Comparison of ENCODE assay signal across 20 cellular contexts in the genomic region with DNA sequence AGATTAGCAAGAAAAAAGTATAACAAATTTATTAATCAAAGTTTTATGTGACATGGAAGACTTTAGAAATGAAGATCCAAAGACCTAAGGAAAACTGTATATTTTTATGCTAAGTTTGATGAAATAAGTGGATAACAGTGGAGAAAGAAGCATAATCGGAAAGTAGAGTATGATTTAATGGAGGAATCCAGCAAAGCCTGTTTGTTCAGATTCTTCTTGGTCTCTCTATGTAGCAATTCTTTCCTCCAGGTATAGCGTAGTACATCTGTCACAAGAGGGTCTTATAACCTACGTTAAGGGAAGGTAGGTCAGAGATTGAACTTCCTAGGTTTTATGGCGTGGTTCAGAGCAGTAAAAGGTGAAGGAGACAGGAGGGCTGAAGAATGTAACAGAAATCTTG.
DNase-seq lines count a peak whose midpoint lies in the region; ATAC-seq, FAIRE-seq and TF ChIP-seq lines count a peak whose summit lies in the region.
"Had no signal": no experiment of that assay in that cellular context is flagged by ENCODE, and none has a peak within 500 bp of the region (broad histone marks: within the 10 kb centered on the region; RNA-seq: fewer than 3 reads in every experiment).

No MANE protein-coding gene starts in this region.

- no peaks in the 10 kb centered on the region for H3K9me1 ChIP-seq in keratinocyte (ENCODE audit: control insufficient read depth, extremely low read depth, insufficient read depth, low read length)

- no peaks in the 10 kb centered on the region for H3K36me3 Mint-ChIP-seq in nephron (ENCODE audit: low read depth)
- no peaks in the 10 kb centered on the region for H3K36me3 Mint-ChIP-seq in type B pancreatic cell
- H3K36me3 Mint-ChIP-seq in activated T-cell treated with anti-CD3 and anti-CD28 coated beads, Interleukin-2, amount 50 U/mL, for 24 hours (ENCODE audit: low read depth), result no peaks in the 10 kb centered on the region
- H3K36me3 Mint-ChIP-seq: CD4-positive, alpha-beta memory T cell had no signal

- no peaks in the 10 kb centered on the region for H3K9me3 ChIP-seq in keratinocyte (ENCODE audit: control insufficient read depth, low read depth, low read length)
- H3K9me3 ChIP-seq in suprapubic skin, result no peaks in the 10 kb centered on the region

- no peak overlapping the region for H3K9ac ChIP-seq in keratinocyte (ENCODE audit: control insufficient read depth, extremely low read depth, insufficient read depth, low read length)
- H3K9ac ChIP-seq: GM23248 had no signal

- no peak overlapping the region for H3K27ac ChIP-seq in keratinocyte (ENCODE audit: control insufficient read depth, insufficient read depth, low read length)
- H3K27ac ChIP-seq in suprapubic skin, result no peak overlapping the region
- H3K27ac ChIP-seq: GM23248 had no signal

- H3K27ac Mint-ChIP-seq in nephron (peak overlapping the region; percentile 41 to 75 (median 48)), type B pancreatic cell (peak overlapping the region; percentile 77)
- H3K27ac Mint-ChIP-seq in activated T-cell treated with anti-CD3 and anti-CD28 coated beads, Interleukin-2, amount 50 U/mL, for 24 hours, result no peak overlapping the region
- H3K27ac Mint-ChIP-seq: CD4-positive, alpha-beta memory T cell had no signal

- no peak overlapping the region for H3K4me2 ChIP-seq in keratinocyte (ENCODE audit: control insufficient read depth, extremely low read depth, insufficient read depth, low read depth, low read length)

- no peak for TF ChIP-seq POLR2A in suprapubic skin (IDR thresholded peaks at IDR 0.05)

- dilution Hi-C loops in keratinocyte (cut with MboI; ENCODE audit: extremely low pct_ligation_motif_present, low sequenced_read_pairs), result no loop called here

- H3K9me3 Mint-ChIP-seq in nephron, result peaks cover 3% of the 10 kb centered on the region
- H3K9me3 Mint-ChIP-seq in type B pancreatic cell, result no peaks in the 10 kb centered on the region
- peaks cover 25% of the 10 kb centered on the region for H3K9me3 Mint-ChIP-seq in activated T-cell treated with anti-CD3 and anti-CD28 coated beads, Interleukin-2, amount 50 U/mL, for 24 hours

- TF ChIP-seq EP300 in suprapubic skin (IDR thresholded peaks at IDR 0.05), result no peak

- H3K36me3 ChIP-seq in bronchial epithelial cell (ENCODE audit: control insufficient read depth, insufficient read depth, low read length) (no peaks in the 10 kb centered on the region), keratinocyte (ENCODE audit: control insufficient read depth in 2 of 2, extremely low read depth in 1 of 2, insufficient read depth in 2 of 2, low read length in 2 of 2) (no peaks in the 10 kb centered on the region), suprapubic skin (no peaks in the 10 kb centered on the region)

- no peaks in the 10 kb centered on the region for H3K79me2 ChIP-seq in keratinocyte (ENCODE audit: control insufficient read depth, insufficient read depth, low read length)

- no peak for ATAC-seq in GM21717 (IDR thresholded peaks at IDR 0.05; ENCODE audit: unreplicated experiment)

- no peak for FAIRE-seq in bronchial epithelial cell (lab: Jason Lieb, UNC)
- no peak for FAIRE-seq in keratinocyte (lab: Jason Lieb, UNC)
- FAIRE-seq: GM12892, H1 had no signal

- H4K20me1 ChIP-seq in keratinocyte (ENCODE audit: control insufficient read depth, extremely low read depth, insufficient read depth, low read length), result no peaks in the 10 kb centered on the region

- peak; percentile 26 for DNase-seq in bronchial epithelial cell (ENCODE audit: low read depth)
- DNase-seq in keratinocyte (ENCODE audit: low read depth, low spot score), result no peak
- DNase-seq in type B pancreatic cell (ENCODE audit: extremely low spot score, unreplicated experiment), result no peak
- no peak for DNase-seq in cerebellar cortex (ENCODE audit: low spot score)
- no peak for DNase-seq in suprapubic skin (ENCODE audit: low spot score in 2 of 2)
- DNase-seq in activated T-cell treated with anti-CD3 and anti-CD28 coated beads, Interleukin-2, amount 50 U/mL, for 24 hours, result no peak
- DNase-seq: C1 segment of cervical spinal cord; Calu3; CD4-positive, alpha-beta memory T cell; COR-L47; DMS53; DMS79 treated with DMSO at 0.1 percent for 48 hours; GF-D8; GM23248; H7; HCEC 1CT had no signal

- no peaks in the 10 kb centered on the region for H3K27me3 Mint-ChIP-seq in nephron (ENCODE audit: low read depth)
- no peaks in the 10 kb centered on the region for H3K27me3 Mint-ChIP-seq in type B pancreatic cell
- H3K27me3 Mint-ChIP-seq in activated T-cell treated with anti-CD3 and anti-CD28 coated beads, Interleukin-2, amount 50 U/mL, for 24 hours, result no peaks in the 10 kb centered on the region
- H3K27me3 Mint-ChIP-seq: CD4-positive, alpha-beta memory T cell had no signal

- H3K27me3 ChIP-seq in bronchial epithelial cell (ENCODE audit: control insufficient read depth, insufficient read depth, low read length) (no peaks in the 10 kb centered on the region), keratinocyte (ENCODE audit: control insufficient read depth, extremely low read depth, insufficient read depth, low read length) (no peaks in the 10 kb centered on the region), suprapubic skin (no peaks in the 10 kb centered on the region)

- H3K4me3 Mint-ChIP-seq in nephron (no peak overlapping the region), type B pancreatic cell (peak overlapping the region; percentile 48)
- H3K4me3 Mint-ChIP-seq in activated T-cell treated with anti-CD3 and anti-CD28 coated beads, Interleukin-2, amount 50 U/mL, for 24 hours, result no peak overlapping the region
- H3K4me3 Mint-ChIP-seq: CD4-positive, alpha-beta memory T cell had no signal

- H2AFZ ChIP-seq in keratinocyte (ENCODE audit: control insufficient read depth, low read length), result peak overlapping the region; percentile 34
- H2AFZ ChIP-seq: GM23248 had no signal

- TF ChIP-seq CTCF in bronchial epithelial cell (IDR thresholded peaks at IDR 0.05; ENCODE audit: insufficient read depth, low read length, severe bottlenecking) (no peak), keratinocyte (optimal IDR thresholded peaks at IDR 0.05 in 1 of 3, IDR thresholded peaks at IDR 0.05 in 1 of 3, conservative IDR thresholded peaks at IDR 0.05 in 1 of 3; ENCODE audit: extremely low read depth in 1 of 3, insufficient read depth in 2 of 3, low read length in 3 of 3) (no peak), nephron (IDR thresholded peaks at IDR 0.05; ENCODE audit: unreplicated experiment in 3 of 3) (no peak), type B pancreatic cell (conservative IDR thresholded peaks at IDR 0.05) (no peak), suprapubic skin (IDR thresholded peaks at IDR 0.05) (no peak)

- H3K4me1 Mint-ChIP-seq in nephron (peaks cover 18% of the 10 kb centered on the region), type B pancreatic cell (ENCODE audit: unreplicated experiment) (no peaks in the 10 kb centered on the region)
- no peaks in the 10 kb centered on the region for H3K4me1 Mint-ChIP-seq in activated T-cell treated with anti-CD3 and anti-CD28 coated beads, Interleukin-2, amount 50 U/mL, for 24 hours (ENCODE audit: low read depth)
- H3K4me1 Mint-ChIP-seq: CD4-positive, alpha-beta memory T cell had no signal

- H3K4me3 ChIP-seq in bronchial epithelial cell (ENCODE audit: low read depth, low read length) (no peak overlapping the region), keratinocyte (ENCODE audit: control insufficient read depth in 2 of 3, extremely low read depth in 1 of 3, insufficient read depth in 2 of 3, low read depth in 1 of 3, low read length in 3 of 3) (no peak overlapping the region), suprapubic skin (no peak overlapping the region)
- H3K4me3 ChIP-seq: GM23248 had no signal

- 45% methylated on average over 4 of the region's 4 CpGs for WGBS in suprapubic skin

- H3K4me1 ChIP-seq in keratinocyte (ENCODE audit: control insufficient read depth, extremely low read depth, insufficient read depth, low read length), result peaks cover 2% of the 10 kb centered on the region
- H3K4me1 ChIP-seq in suprapubic skin, result no peaks in the 10 kb centered on the region
